19 cellular contexts compared by ENCODE assay signal in genomic region chr1:84712288-84712874, GRCh38. TPM values are rescaled to one million over a fixed set of nuclear protein-coding genes. Genes with fewer than 3 reads are reported as not detected.
DNase-seq lines count a peak whose midpoint lies in the region; ATAC-seq and TF ChIP-seq lines count a peak whose summit lies in the region.
"Had no signal": no experiment of that assay in that cellular context is flagged by ENCODE, and none has a peak within 500 bp of the region (broad histone marks: within the 10 kb centered on the region; RNA-seq: fewer than 3 reads in every experiment).

No MANE protein-coding gene starts in this region.

- DNase-seq in COLO829 (ENCODE audit: low spot score) (peak; percentile 34), NCI-H446 (lab: John Stamatoyannopoulos, UW) (peak; percentile 13 to 38), cardiac fibroblast (ENCODE audit: low read depth in 2 of 2) (peak; percentile 59 to 77), left lobe of liver (ENCODE audit: low spot score) (no peak), iPS-NIHi11 (ENCODE audit: low spot score) (no peak), NCI-H1092 treated with DMSO at 0.1 percent for 48 hours (lab: John Stamatoyannopoulos, UW) (no peak)
- DNase-seq: activated effector memory CD4-positive, alpha-beta T cell treated with anti-CD3 and anti-CD28 coated beads, Interleukin-2, amount 50 U/mL, for 16 hours; amygdala; NCI-H1436; NCI-H345; right cardiac atrium; SIG-M5; stimulated activated CD4-positive, alpha-beta T cell treated with anti-CD3 and anti-CD28 coated beads, Interleukin-2, amount 100 ng/mL, for 24 hours; T-helper 2 cell had no signal

- TF ChIP-seq CTCF in cardiac fibroblast (IDR thresholded peaks at IDR 0.05; ENCODE audit: low read depth, low read length) = no peak

- no peak overlapping the region for H3K4me3 ChIP-seq in cardiac fibroblast (replicated peaks in 1 of 2; ENCODE audit: low read depth in 2 of 2, low read length in 2 of 2)
- H3K4me3 ChIP-seq: coronary artery, suprapubic skin had no signal

- ATAC-seq in left lobe of liver = peak; percentile 26
- ATAC-seq in HG03442 (IDR thresholded peaks at IDR 0.05; ENCODE audit: unreplicated experiment) = no peak
- no peak for ATAC-seq in GM18870 (IDR thresholded peaks at IDR 0.05; ENCODE audit: unreplicated experiment)
- ATAC-seq: activated CD4-positive, CD25-positive, alpha-beta regulatory T cell treated with anti-CD3 and anti-CD28 coated beads, Interleukin-2, amount 50 U/mL, for 24 hours; right cardiac atrium had no signal

RNA-seq across cellular contexts. Expression of gene SSX2IP, which starts 22.1 kb away (rescaled TPM):
- total RNA-seq in left lobe of liver = 15.8 TPM

Comparison
In these comparisons a context has a peak if more than half of its experiments do, and no peak if none do; other contexts are left out.
1. DNase-seq: peak in COLO829 (single experiment), NCI-H446 (2 of 2) and cardiac fibroblast (2 of 2); none in left lobe of liver (single experiment), iPS-NIHi11 (single experiment) and NCI-H1092 treated with DMSO at 0.1 percent for 48 hours (single experiment).